In genomic region chr7:123126171-123126570, GRCh38 we compare ENCODE assay signal across 35 cellular contexts.
"Had no signal": no experiment of that assay in that cellular context is flagged by ENCODE, and none has a peak within 500 bp of the region (broad histone marks: within the 10 kb centered on the region; RNA-seq: fewer than 3 reads in every experiment).

No MANE protein-coding gene starts in this region.

- H3K4me3 ChIP-seq: MG63 had no signal

- DNase-seq: Karpas-422, Kasumi-1, MG63, MM.1S, MV-4-11, NCI-H1048, NCI-H1092, NCI-H1092 treated with DMSO at 0.1 percent for 48 hours, NCI-H1105, NCI-H1105 treated with DMSO at 0.1 percent for 48 hours, NCI-H1417, NCI-H1417 treated with DMSO at 0.1 percent for 48 hours, NCI-H1436, NCI-H1436 treated with DMSO at 0.1 percent for 48 hours, NCI-H146, NCI-H1694, NCI-H1694 treated with DMSO at 0.1 percent for 48 hours, NCI-H187, NCI-H187 treated with DMSO at 0.1 percent for 48 hours, NCI-H1930, NCI-H2029, NCI-H2029 treated with DMSO at 0.1 percent for 48 hours, NCI-H2081, NCI-H2081 treated with DMSO at 0.1 percent for 48 hours, NCI-H2107, NCI-H2171, NCI-H2171 treated with DMSO at 0.1 percent for 48 hours, NCI-H2227 treated with DMSO at 0.1 percent for 48 hours, NCI-H226, NCI-H345, NCI-H446, NCI-H446 treated with DMSO at 0.1 percent for 48 hours, NCI-H510A, NCI-H510A treated with DMSO at 0.1 percent for 48 hours, NCI-H524 treated with DMSO at 0.1 percent for 48 hours had no signal

- H3K36me3 ChIP-seq: MG63 had no signal

- H3K27me3 ChIP-seq: MG63 had no signal
